ENCODE assay signal across 28 cellular contexts in genomic region chr1:8851060-8851459, GRCh38.
"Had no signal": no experiment of that assay in that cellular context is flagged by ENCODE, and none has a peak within 500 bp of the region (broad histone marks: within the 10 kb centered on the region; RNA-seq: fewer than 3 reads in every experiment).

No MANE protein-coding gene starts in this region.

- H3K27me3 ChIP-seq: colonic mucosa, dorsolateral prefrontal cortex, esophagus muscularis mucosa, esophagus squamous epithelium, gastrocnemius medialis, gastroesophageal sphincter, heart left ventricle, heart right ventricle had no signal

- H3K27ac ChIP-seq: colonic mucosa, coronary artery, dorsolateral prefrontal cortex, epithelial cell of prostate, esophagus muscularis mucosa, esophagus squamous epithelium, foreskin keratinocyte, gastrocnemius medialis, gastroesophageal sphincter, heart left ventricle, heart right ventricle had no signal

- H3K4me3 ChIP-seq: colonic mucosa, coronary artery, dorsolateral prefrontal cortex, esophagus muscularis mucosa, esophagus squamous epithelium, gastrocnemius medialis, gastroesophageal sphincter, heart left ventricle, heart right ventricle had no signal

- DNase-seq: colonic mucosa; cortex of kidney; dermis blood vessel endothelial cell; dorsolateral prefrontal cortex; effector CD4-positive, alpha-beta T cell; effector CD8-positive, alpha-beta T cell; effector memory CD4-positive, alpha-beta T cell; effector memory CD8-positive, alpha-beta T cell; endodermal cell; erythroblast; esophagus squamous epithelium; foreskin fibroblast; foreskin keratinocyte; foreskin melanocyte; gastrocnemius medialis; glutamatergic neuron; head of caudate nucleus; heart left ventricle; heart right ventricle had no signal

- H3K9me3 ChIP-seq: colonic mucosa, esophagus muscularis mucosa, esophagus squamous epithelium, gastrocnemius medialis, gastroesophageal sphincter, heart left ventricle, heart right ventricle had no signal

- H3K36me3 ChIP-seq: colonic mucosa, esophagus squamous epithelium, gastrocnemius medialis, gastroesophageal sphincter, heart left ventricle had no signal

- FAIRE-seq: colon, endometrium, endothelial cell of umbilical vein, frontal cortex had no signal

- H3K4me1 ChIP-seq: colonic mucosa, foreskin keratinocyte had no signal

- ATAC-seq: effector memory CD8-positive, alpha-beta T cell; esophagus mucosa; foreskin keratinocyte; gastrocnemius medialis; gastroesophageal sphincter; heart left ventricle; heart right ventricle had no signal
